ENCODE assay signal across 1 cellular context in genomic region chr15:96125681-96126080, GRCh38.
TF ChIP-seq lines count a peak whose summit lies in the region.

No MANE protein-coding gene starts in this region.

TF ChIP-seq in K562, 482 proteins besides CTCF, POLR2A, EP300 and RAD21 (continued from another document and continues in another):
- TF ChIP-seq TFAP4 (CRISPR knock-in tag; IDR thresholded peaks at IDR 0.05; ENCODE audit: borderline replicate concordance) (peak; percentile 76), NR2C2 (CRISPR knock-in tag; IDR thresholded peaks at IDR 0.05) (no peak), NR2C2 (tag; IDR thresholded peaks at IDR 0.05) (peak; percentile 64), CHD2 (IDR thresholded peaks at IDR 0.05; ENCODE audit: low read depth, low read length) (no peak), FOXA3 (CRISPR knock-in tag; conservative IDR thresholded peaks at IDR 0.05 in 1 of 2, IDR thresholded peaks at IDR 0.05 in 1 of 2) (peak; percentile 88 to 97), HNRNPLL (IDR thresholded peaks at IDR 0.05; ENCODE audit: low read depth, low read length, poor library complexity, severe bottlenecking) (no peak), FOXP4 (CRISPR knock-in tag; IDR thresholded peaks at IDR 0.05; ENCODE audit: borderline replicate concordance) (no peak), PHF8 (IDR thresholded peaks at IDR 0.05; ENCODE audit: borderline replicate concordance, low read length) (no peak), CREBBP (IDR thresholded peaks at IDR 0.05; ENCODE audit: low read depth, low read length) (no peak), ZNF696 (CRISPR knock-in tag; conservative IDR thresholded peaks at IDR 0.05) (no peak), DACH1 (IDR thresholded peaks at IDR 0.05; ENCODE audit: partially characterized antibody) (peak; percentile 60), SMARCE1 (IDR thresholded peaks at IDR 0.05) (peak; percentile 52; the same call in 1 of the 2 replicates), ZNF76 (CRISPR knock-in tag; IDR thresholded peaks at IDR 0.05; ENCODE audit: borderline replicate concordance) (no peak), TCF3 (CRISPR knock-in tag; IDR thresholded peaks at IDR 0.05) (peak; percentile 23; the same call in 1 of the 2 replicates), ZNF316 (IDR thresholded peaks at IDR 0.05) (peak; percentile 99), CBX3 (IDR thresholded peaks at IDR 0.05; ENCODE audit: borderline replicate concordance in 1 of 2, low read length in 2 of 2) (0 out of 3 replicates have a peak, but pooled peaks of 1 of the 2 experiments have one; percentile 35), CBX5 (IDR thresholded peaks at IDR 0.05; ENCODE audit: borderline replicate concordance, low read depth) (no peak), RBBP5 (IDR thresholded peaks at IDR 0.05; ENCODE audit: borderline replicate concordance, insufficient read depth, low read length, poor library complexity, severe bottlenecking) (no peak), BDP1 (IDR thresholded peaks at IDR 0.05; ENCODE audit: insufficient read depth, insufficient read length) (no peak), POLR2AphosphoS2 (IDR thresholded peaks at IDR 0.05; ENCODE audit: low read length) (no peak), MIER1 (IDR thresholded peaks at IDR 0.05; ENCODE audit: low read depth) (no peak), TEAD2 (tag; IDR thresholded peaks at IDR 0.05) (no peak), FOXK2 (conservative IDR thresholded peaks at IDR 0.05 in 1 of 2, IDR thresholded peaks at IDR 0.05 in 1 of 2; ENCODE audit: low read depth in 2 of 2) (0 out of 4 replicates have a peak, but pooled peaks of 1 of the 2 experiments have one; percentile 21), HEY1 (CRISPR knock-in tag; IDR thresholded peaks at IDR 0.05; ENCODE audit: borderline replicate concordance) (no peak), NFIX (CRISPR knock-in tag; IDR thresholded peaks at IDR 0.05; ENCODE audit: low read depth) (no peak), E2F1 (CRISPR knock-in tag; IDR thresholded peaks at IDR 0.05) (no peak), DEAF1 (CRISPR knock-in tag; IDR thresholded peaks at IDR 0.05) (no peak), GABPB1 (CRISPR knock-in tag; IDR thresholded peaks at IDR 0.05) (no peak), ZNF639 (CRISPR knock-in tag; conservative IDR thresholded peaks at IDR 0.05 in 1 of 2, IDR thresholded peaks at IDR 0.05 in 1 of 2) (no peak), ZC3H4 (CRISPR knock-in tag; IDR thresholded peaks at IDR 0.05; ENCODE audit: borderline replicate concordance) (no peak), ZNF583 (CRISPR knock-in tag; IDR thresholded peaks at IDR 0.05) (no peak), IRF2 (CRISPR knock-in tag; IDR thresholded peaks at IDR 0.05) (no peak), ZNF184 (CRISPR knock-in tag; IDR thresholded peaks at IDR 0.05) (no peak), BCL6 (CRISPR knock-in tag; IDR thresholded peaks at IDR 0.05) (no peak), CEBPB (tag; IDR thresholded peaks at IDR 0.05) (0 out of 2 replicates have a peak, but pooled peaks have one; percentile 15), CBFB (CRISPR knock-in tag; IDR thresholded peaks at IDR 0.05) (no peak), E2F3 (CRISPR knock-in tag; IDR thresholded peaks at IDR 0.05) (no peak), ZBTB26 (CRISPR knock-in tag; IDR thresholded peaks at IDR 0.05) (no peak), ZNF354B (CRISPR knock-in tag; IDR thresholded peaks at IDR 0.05) (no peak), SMARCB1 (IDR thresholded peaks at IDR 0.05; ENCODE audit: insufficient read length, low read depth) (no peak), CHAMP1 (IDR thresholded peaks at IDR 0.05) (peak; percentile 53; the same call in 1 of the 2 replicates), MXD1 (CRISPR knock-in tag; IDR thresholded peaks at IDR 0.05; ENCODE audit: borderline replicate concordance, poor library complexity, severe bottlenecking) (no peak), RERE (CRISPR knock-in tag; IDR thresholded peaks at IDR 0.05; ENCODE audit: borderline replicate concordance) (no peak), ZSCAN29 (IDR thresholded peaks at IDR 0.05) (no peak), NCOA4 (IDR thresholded peaks at IDR 0.05; ENCODE audit: partially characterized antibody) (no peak), MXI1 (IDR thresholded peaks at IDR 0.05; ENCODE audit: low read depth, low read length) (no peak), PML (IDR thresholded peaks at IDR 0.05; ENCODE audit: low read length) (no peak), MCM3 (IDR thresholded peaks at IDR 0.05) (no peak), ZNF277 (CRISPR knock-in tag; IDR thresholded peaks at IDR 0.05; ENCODE audit: borderline replicate concordance) (no peak), MAFG (tag; conservative IDR thresholded peaks at IDR 0.05) (peak; percentile 94), RBFOX2 (IDR thresholded peaks at IDR 0.05; ENCODE audit: low read depth, low read length) (no peak), SMAD1 (IDR thresholded peaks at IDR 0.05; ENCODE audit: low read depth, low read length, partially characterized antibody) (no peak)
